Comparison of ENCODE assay signal across 1 cellular context in genomic region chrX:24235084-24235710, GRCh38.
TF ChIP-seq lines count a peak whose summit lies in the region.

No MANE protein-coding gene starts in this region.

TF ChIP-seq in GM12878, 131 proteins besides CTCF, POLR2A, EP300 and RAD21 (continued from another document):
- TF ChIP-seq ATF2 (IDR thresholded peaks at IDR 0.05; ENCODE audit: low read length) (no peak), NFIC (IDR thresholded peaks at IDR 0.05; ENCODE audit: low read depth, low read length) (no peak)
